Comparison of ENCODE assay signal across 9 cellular contexts in the genomic region with DNA sequence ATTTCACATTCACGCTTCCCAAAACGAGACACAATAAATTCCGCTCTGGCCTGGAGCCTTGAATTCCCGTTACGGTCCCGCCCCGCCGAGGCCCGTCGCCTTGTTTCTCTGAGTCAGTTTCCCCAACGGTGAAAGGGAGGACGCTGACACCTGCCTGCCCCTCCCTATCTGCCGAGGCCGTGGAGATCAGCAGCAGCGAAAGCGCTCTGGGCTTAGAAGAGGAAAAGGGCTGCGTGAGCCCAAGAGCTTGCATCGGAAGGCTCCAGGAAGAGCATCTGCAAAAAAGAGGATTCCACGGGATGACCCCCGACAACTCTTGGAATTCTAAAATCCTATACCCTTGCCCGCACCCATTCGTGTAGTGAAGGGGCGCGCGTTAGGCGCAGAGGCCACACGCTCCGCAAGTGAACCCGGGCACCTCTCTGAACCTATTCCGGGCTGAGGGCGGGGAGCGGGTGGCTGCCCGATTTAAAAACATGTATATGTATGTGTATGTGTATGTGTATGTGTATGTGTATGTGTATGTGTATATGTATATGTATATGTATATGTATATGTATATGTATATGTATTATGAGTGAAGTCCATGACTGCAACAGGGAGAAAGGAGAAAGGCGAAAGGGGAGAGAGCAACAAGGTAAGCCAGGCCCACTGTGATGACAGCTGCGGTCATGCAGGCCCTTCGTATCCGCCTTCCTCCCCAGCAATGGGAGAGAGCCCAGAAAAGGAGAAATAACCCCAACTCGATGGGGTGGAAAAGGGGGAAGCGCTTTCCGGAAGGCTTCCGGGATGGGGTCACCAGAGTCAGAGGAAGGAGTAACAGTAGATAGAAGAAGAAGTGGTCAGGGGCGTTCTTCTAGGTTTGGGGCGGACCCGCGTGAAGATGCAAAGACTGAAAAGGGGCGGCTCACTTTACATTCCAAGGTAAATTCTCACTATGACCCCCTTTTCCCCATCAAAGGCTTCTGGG. TPM values are rescaled to one million over a fixed set of nuclear protein-coding genes. Genes with fewer than 3 reads are reported as not detected.
DNase-seq lines count a peak whose midpoint lies in the region; ATAC-seq lines count a peak whose summit lies in the region.
"Had no signal": no experiment of that assay in that cellular context is flagged by ENCODE, and none has a peak within 500 bp of the region (broad histone marks: within the 10 kb centered on the region; RNA-seq: fewer than 3 reads in every experiment).

No MANE protein-coding gene starts in this region.

- peak; percentile 50 for ATAC-seq in activated CD4-positive, alpha-beta T cell treated with anti-CD3 and anti-CD28 coated beads for 36 hours
- ATAC-seq in stimulated activated effector memory CD8-positive, alpha-beta T cell treated with anti-CD3 and anti-CD28 coated beads, Interleukin-12 subunit alpha, Interleukin-12 subunit beta, amount 100 ng/mL, for 72 hours, result peak; percentile 60
- ATAC-seq in GM21723 (IDR thresholded peaks at IDR 0.05; ENCODE audit: unreplicated experiment), result no peak

- intact Hi-C loops in activated CD4-positive, alpha-beta T cell treated with anti-CD3 and anti-CD28 coated beads for 36 hours (cut with DNase I, micrococcal nuclease), result loop anchor here (1.0 to 5.0 kb wide), 6 partner anchors 45 to 1310 kb away; partner anchors contain the start of genes CENPM (in 1 of the 2) and SLC25A17 (in 1 of the 2)

- peak overlapping the region; percentile 92 to 98 for H3K9ac ChIP-seq in mucosa of rectum (ENCODE audit: low read depth in 1 of 2, low read length in 2 of 2)

- peak overlapping the region; percentile 89 for H3K27ac ChIP-seq in mucosa of rectum (ENCODE audit: low read depth in 2 of 2, low read length in 2 of 2)

- no peaks in the 10 kb centered on the region for H3K36me3 Mint-ChIP-seq in activated CD4-positive, alpha-beta T cell treated with anti-CD3 and anti-CD28 coated beads for 36 hours (ENCODE audit: low read depth)
- peaks cover 7% of the 10 kb centered on the region for H3K36me3 Mint-ChIP-seq in stimulated activated effector memory CD8-positive, alpha-beta T cell treated with anti-CD3 and anti-CD28 coated beads, Interleukin-12 subunit alpha, Interleukin-12 subunit beta, amount 100 ng/mL, for 72 hours

- H3K4me3 Mint-ChIP-seq in activated CD4-positive, alpha-beta T cell treated with anti-CD3 and anti-CD28 coated beads for 36 hours, result peak overlapping the region; percentile 85
- H3K4me3 Mint-ChIP-seq in stimulated activated effector memory CD8-positive, alpha-beta T cell treated with anti-CD3 and anti-CD28 coated beads, Interleukin-12 subunit alpha, Interleukin-12 subunit beta, amount 100 ng/mL, for 72 hours, result peak overlapping the region; percentile 87

- H3K9me3 Mint-ChIP-seq in activated CD4-positive, alpha-beta T cell treated with anti-CD3 and anti-CD28 coated beads for 36 hours (ENCODE audit: low read depth), result no peaks in the 10 kb centered on the region
- H3K9me3 Mint-ChIP-seq in stimulated activated effector memory CD8-positive, alpha-beta T cell treated with anti-CD3 and anti-CD28 coated beads, Interleukin-12 subunit alpha, Interleukin-12 subunit beta, amount 100 ng/mL, for 72 hours, result no peaks in the 10 kb centered on the region

- H3K9me3 ChIP-seq in mucosa of rectum (ENCODE audit: control insufficient read depth in 2 of 2, low read length in 2 of 2), result no peaks in the 10 kb centered on the region

- POLR2A ChIA-PET in activated CD4-positive, alpha-beta T cell treated with anti-CD3 and anti-CD28 coated beads for 36 hours (lab: Charles Lee), result interaction anchor here (0.6 to 1.3 kb wide), 8 partner anchors 9 to 211 kb away, joined by 3 to 8 read pairs (median 4); no protein-coding TSS in a partner anchor

- DNase-seq in NCI-H2029 (lab: John Stamatoyannopoulos, UW), result peak; percentile 15
- DNase-seq in NCI-H2029 treated with DMSO at 0.1 percent for 48 hours (lab: John Stamatoyannopoulos, UW), result no peak
- peak; percentile 62 for DNase-seq in KG1 (lab: John Stamatoyannopoulos, UW)
- DNase-seq in activated CD4-positive, alpha-beta T cell treated with anti-CD3 and anti-CD28 coated beads for 36 hours, result peak; percentile 85
- peak; percentile 37 for DNase-seq in effector CD4-positive, alpha-beta T cell
- DNase-seq in stimulated activated effector memory CD8-positive, alpha-beta T cell treated with anti-CD3 and anti-CD28 coated beads, Interleukin-12 subunit alpha, Interleukin-12 subunit beta, amount 100 ng/mL, for 72 hours (ENCODE audit: low spot score in 2 of 2), result no peak

- CTCF ChIA-PET in activated CD4-positive, alpha-beta T cell treated with anti-CD3 and anti-CD28 coated beads for 36 hours (lab: Charles Lee), result interaction anchor here (0.6 to 1.8 kb wide), 11 partner anchors 8 to 181 kb away, joined by 3 to 10 read pairs (median 3); no protein-coding TSS in a partner anchor

- peaks cover 6 to 13% of the 10 kb centered on the region in 2 donors for H3K4me1 ChIP-seq in mucosa of rectum (ENCODE audit: control insufficient read depth in 2 of 2, insufficient read depth in 2 of 2, low read length in 2 of 2)

- peaks cover 35% of the 10 kb centered on the region for H3K4me1 Mint-ChIP-seq in activated CD4-positive, alpha-beta T cell treated with anti-CD3 and anti-CD28 coated beads for 36 hours
- peaks cover 34% of the 10 kb centered on the region for H3K4me1 Mint-ChIP-seq in stimulated activated effector memory CD8-positive, alpha-beta T cell treated with anti-CD3 and anti-CD28 coated beads, Interleukin-12 subunit alpha, Interleukin-12 subunit beta, amount 100 ng/mL, for 72 hours

- H3K4me3 ChIP-seq in mucosa of rectum (ENCODE audit: low read length in 2 of 2), result peak overlapping the region; percentile 85 to 90

- peak overlapping the region; percentile 93 for H3K27ac Mint-ChIP-seq in activated CD4-positive, alpha-beta T cell treated with anti-CD3 and anti-CD28 coated beads for 36 hours
- peak overlapping the region; percentile 97 for H3K27ac Mint-ChIP-seq in stimulated activated effector memory CD8-positive, alpha-beta T cell treated with anti-CD3 and anti-CD28 coated beads, Interleukin-12 subunit alpha, Interleukin-12 subunit beta, amount 100 ng/mL, for 72 hours

- H3K27me3 ChIP-seq in mucosa of rectum (ENCODE audit: control insufficient read depth in 2 of 2, insufficient read depth in 2 of 2, low read length in 2 of 2), result no peaks in the 10 kb centered on the region

- no peaks in the 10 kb centered on the region for H3K27me3 Mint-ChIP-seq in activated CD4-positive, alpha-beta T cell treated with anti-CD3 and anti-CD28 coated beads for 36 hours

- H3K36me3 ChIP-seq in mucosa of rectum (ENCODE audit: control insufficient read depth in 2 of 2, insufficient read depth in 2 of 2, low read length in 2 of 2), result no peaks in the 10 kb centered on the region

RNA-seq across cellular contexts. Expression of gene MRTFA, which starts 0.9 kb away (rescaled TPM):
- 10 to 100 TPM; 41.0 to 43.2 TPM for total RNA-seq in activated CD4-positive, alpha-beta T cell treated with anti-CD3 and anti-CD28 coated beads for 36 hours

RNA-seq across cellular contexts. Expression of gene MCHR1, which starts 41.8 kb away (rescaled TPM):
- total RNA-seq in activated CD4-positive, alpha-beta T cell treated with anti-CD3 and anti-CD28 coated beads for 36 hours, result not detected
- total RNA-seq: Daoy had no signal

Comparison
In these comparisons a context has a peak if more than half of its experiments do, and no peak if none do; other contexts are left out.
1. DNase-seq: peak in NCI-H2029 (single experiment), KG1 (single experiment), activated CD4-positive, alpha-beta T cell treated with anti-CD3 and anti-CD28 coated beads for 36 hours (single experiment) and effector CD4-positive, alpha-beta T cell (single experiment); none in NCI-H2029 treated with DMSO at 0.1 percent for 48 hours (single experiment) and stimulated activated effector memory CD8-positive, alpha-beta T cell treated with anti-CD3 and anti-CD28 coated beads, Interleukin-12 subunit alpha, Interleukin-12 subunit beta, amount 100 ng/mL, for 72 hours (0 of 2).